Comparison of ENCODE assay signal across 8 cellular contexts in the genomic region with DNA sequence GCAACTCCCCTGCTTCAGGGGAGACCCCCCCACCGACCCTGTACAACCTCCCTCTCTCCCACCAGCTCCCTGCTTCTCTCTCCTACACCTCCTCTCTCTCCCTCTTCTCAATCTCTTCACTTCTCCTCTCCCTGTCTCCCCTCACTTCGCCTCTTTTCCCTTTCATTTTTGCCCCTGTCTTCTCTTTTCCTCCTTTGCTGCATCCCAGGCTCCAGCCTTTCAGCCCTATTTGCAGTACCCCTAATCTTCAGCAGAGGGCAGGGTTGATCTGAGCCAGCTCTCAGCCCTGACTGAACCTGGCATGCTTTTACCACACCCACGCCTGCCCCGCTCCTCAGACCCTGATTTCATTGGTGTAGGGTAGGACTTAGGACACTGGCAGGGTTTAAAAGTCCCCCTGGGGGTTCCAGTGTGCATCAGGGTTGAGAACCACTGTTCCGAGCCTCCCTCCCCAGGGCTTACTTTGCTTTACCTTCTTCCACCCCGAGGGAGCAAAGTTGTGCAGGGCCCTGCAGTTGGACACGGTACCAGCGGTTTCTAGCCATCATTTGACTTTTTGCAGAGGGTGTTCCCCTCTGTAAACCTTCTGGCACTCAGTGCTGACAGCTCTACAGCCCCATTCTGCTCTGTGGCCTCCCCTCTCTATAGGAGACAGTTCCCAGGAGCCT.
A peak's percentile ranks its signal among the peaks of the same experiment; 100 is the strongest.
DNase-seq lines count a peak whose midpoint lies in the region; ATAC-seq, FAIRE-seq and TF ChIP-seq lines count a peak whose summit lies in the region.

No MANE protein-coding gene starts in this region.

- FAIRE-seq in frontal cortex (lab: Jason Lieb, UNC) = no peak

- no peak overlapping the region for H3K27ac ChIP-seq in trophoblast cell (ENCODE audit: low read depth, low read length)

- no peak overlapping the region for H3K27ac Mint-ChIP-seq in activated T-helper 2 cell treated with anti-CD3 and anti-CD28 coated beads, Interferon-gamma antibody, Interleukin-2, Interleukin-4, amounts not matched to agents 10 μg/mL and 5 μg/mL and 100 μg/mL, durations not matched to agents 14 hours and 24 hours and 36 hours

- no peaks in the 10 kb centered on the region for H3K36me3 ChIP-seq in trophoblast cell (ENCODE audit: control insufficient read depth in 1 of 2, insufficient read depth in 2 of 2, low read length in 2 of 2)

- CTCF ChIA-PET in HEK293T (lab: Yijun Ruan, JAX) = interaction anchor here (0.8 to 2.4 kb wide), 7 partner anchors 13 to 281 kb away, joined by 3 to 20 read pairs (median 5); no protein-coding TSS in a partner anchor

- no peak overlapping the region for H4K12ac ChIP-seq in trophoblast cell (ENCODE audit: low read depth, low read length)

- no peak overlapping the region for H4K91ac ChIP-seq in trophoblast cell (ENCODE audit: low read depth, low read length)

- H3K27me3 ChIP-seq in trophoblast cell (ENCODE audit: insufficient read depth, low read length) = no peaks in the 10 kb centered on the region

- intact Hi-C loops in activated T-helper 2 cell treated with anti-CD3 and anti-CD28 coated beads, Interferon-gamma antibody, Interleukin-2, Interleukin-4, amounts not matched to agents 10 μg/mL and 5 μg/mL and 100 μg/mL, durations not matched to agents 14 hours and 24 hours and 36 hours (cut with micrococcal nuclease) = no loop called here

- WGBS in trophoblast cell (ENCODE audit: extremely low coverage, insufficient coverage, insufficient read length) = 100% methylated on average over 1 of the region's 8 CpGs

- ATAC-seq in HG03565 (IDR thresholded peaks at IDR 0.05; ENCODE audit: unreplicated experiment) (no peak), GM21786 (IDR thresholded peaks at IDR 0.05; ENCODE audit: unreplicated experiment) (no peak)

- no peaks in the 10 kb centered on the region for H3K4me1 ChIP-seq in trophoblast cell (ENCODE audit: control insufficient read depth in 1 of 2, insufficient read depth in 2 of 2, low read length in 2 of 2)

- POLR2A ChIA-PET in HEK293T (lab: Yijun Ruan, JAX) = interaction anchor here (0.6 kb wide), 1 partner anchor 10 kb away, joined by 3 read pairs; no protein-coding TSS in a partner anchor

- no peak overlapping the region for H3K4me3 Mint-ChIP-seq in activated T-helper 2 cell treated with anti-CD3 and anti-CD28 coated beads, Interferon-gamma antibody, Interleukin-2, Interleukin-4, amounts not matched to agents 10 μg/mL and 5 μg/mL and 100 μg/mL, durations not matched to agents 14 hours and 24 hours and 36 hours (ENCODE audit: low read depth)

- no peak overlapping the region for H2BK5ac ChIP-seq in trophoblast cell (ENCODE audit: low read depth, low read length, poor library complexity)

- H3K9me3 Mint-ChIP-seq in activated T-helper 2 cell treated with anti-CD3 and anti-CD28 coated beads, Interferon-gamma antibody, Interleukin-2, Interleukin-4, amounts not matched to agents 10 μg/mL and 5 μg/mL and 100 μg/mL, durations not matched to agents 14 hours and 24 hours and 36 hours = no peaks in the 10 kb centered on the region

- H3K23ac ChIP-seq in trophoblast cell (ENCODE audit: low read length) = no peak overlapping the region

- in situ Hi-C loops in Caki2 (cut with HindIII; ENCODE audit: low pct_unique_long_range_greater_than_20kb, low sequenced_read_pairs) = no loop called here

- H3K9me3 ChIP-seq in trophoblast cell (ENCODE audit: insufficient read depth, low read depth, low read length) = peaks cover 3% of the 10 kb centered on the region

- H4K8ac ChIP-seq in trophoblast cell (ENCODE audit: low read depth, low read length) = no peak overlapping the region

- H3K4me2 ChIP-seq in trophoblast cell (ENCODE audit: low read length) = no peak overlapping the region

- no peak overlapping the region for H2BK120ac ChIP-seq in trophoblast cell (ENCODE audit: insufficient read depth, low read length, poor library complexity)

- no peak overlapping the region for H2BK12ac ChIP-seq in trophoblast cell (ENCODE audit: low read length)

- no peak overlapping the region for H3K18ac ChIP-seq in trophoblast cell (ENCODE audit: low read length)

- H2AFZ ChIP-seq in trophoblast cell (ENCODE audit: insufficient read depth, low read length, poor library complexity) = no peak overlapping the region

- H3K36me3 Mint-ChIP-seq in activated T-helper 2 cell treated with anti-CD3 and anti-CD28 coated beads, Interferon-gamma antibody, Interleukin-2, Interleukin-4, amounts not matched to agents 10 μg/mL and 5 μg/mL and 100 μg/mL, durations not matched to agents 14 hours and 24 hours and 36 hours (ENCODE audit: low read depth) = no peaks in the 10 kb centered on the region

- H3K14ac ChIP-seq in trophoblast cell (ENCODE audit: low read length) = no peak overlapping the region

- no peaks in the 10 kb centered on the region for H3K79me1 ChIP-seq in trophoblast cell (ENCODE audit: low read length)

- no peak overlapping the region for H3K9ac ChIP-seq in trophoblast cell (ENCODE audit: low read length)

- H3K79me2 ChIP-seq in trophoblast cell (ENCODE audit: control insufficient read depth, insufficient read depth, low read length, poor library complexity) = no peaks in the 10 kb centered on the region

- H3K27me3 Mint-ChIP-seq in activated T-helper 2 cell treated with anti-CD3 and anti-CD28 coated beads, Interferon-gamma antibody, Interleukin-2, Interleukin-4, amounts not matched to agents 10 μg/mL and 5 μg/mL and 100 μg/mL, durations not matched to agents 14 hours and 24 hours and 36 hours (ENCODE audit: low read depth) = peaks cover 13% of the 10 kb centered on the region

- no peak overlapping the region for H3K4me3 ChIP-seq in trophoblast cell (ENCODE audit: low read depth, low read length)

- H3K4me1 Mint-ChIP-seq in activated T-helper 2 cell treated with anti-CD3 and anti-CD28 coated beads, Interferon-gamma antibody, Interleukin-2, Interleukin-4, amounts not matched to agents 10 μg/mL and 5 μg/mL and 100 μg/mL, durations not matched to agents 14 hours and 24 hours and 36 hours (ENCODE audit: low read depth) = no peaks in the 10 kb centered on the region

- peak; percentile 45 for DNase-seq in Caki2 (ENCODE audit: low read depth)
- DNase-seq in HEK293T (ENCODE audit: extremely low spot score) = peak; percentile 86
- peak; percentile 39 for DNase-seq in RKO (ENCODE audit: low spot score)
- DNase-seq in activated T-helper 2 cell treated with anti-CD3 and anti-CD28 coated beads, Interferon-gamma antibody, Interleukin-2, Interleukin-4, amounts not matched to agents 10 μg/mL and 5 μg/mL and 100 μg/mL, durations not matched to agents 14 hours and 24 hours and 36 hours (ENCODE audit: low spot score) = peak; percentile 22
- DNase-seq in frontal cortex (ENCODE audit: low spot score in 2 of 2) = peak; percentile 40 to 81
- peak; percentile 37 to 70 for DNase-seq in trophoblast cell

- H2AK5ac ChIP-seq in trophoblast cell (ENCODE audit: low read length) = no peak overlapping the region

- no peak overlapping the region for H3K4ac ChIP-seq in trophoblast cell (ENCODE audit: low read depth, low read length)

TF ChIP-seq in HEK293T, 16 proteins besides CTCF, POLR2A, EP300 and RAD21:
- TF ChIP-seq HDGF (IDR thresholded peaks at IDR 0.05; ENCODE audit: borderline replicate concordance) (no peak), SP1 (IDR thresholded peaks at IDR 0.05) (no peak), ZNF384 (IDR thresholded peaks at IDR 0.05) (no peak), FOXM1 (IDR thresholded peaks at IDR 0.05; ENCODE audit: borderline replicate concordance) (no peak), L3MBTL2 (conservative IDR thresholded peaks at IDR 0.05) (no peak), LEF1 (IDR thresholded peaks at IDR 0.05; ENCODE audit: borderline replicate concordance) (no peak)
- TF ChIP-seq, protein P1, sequence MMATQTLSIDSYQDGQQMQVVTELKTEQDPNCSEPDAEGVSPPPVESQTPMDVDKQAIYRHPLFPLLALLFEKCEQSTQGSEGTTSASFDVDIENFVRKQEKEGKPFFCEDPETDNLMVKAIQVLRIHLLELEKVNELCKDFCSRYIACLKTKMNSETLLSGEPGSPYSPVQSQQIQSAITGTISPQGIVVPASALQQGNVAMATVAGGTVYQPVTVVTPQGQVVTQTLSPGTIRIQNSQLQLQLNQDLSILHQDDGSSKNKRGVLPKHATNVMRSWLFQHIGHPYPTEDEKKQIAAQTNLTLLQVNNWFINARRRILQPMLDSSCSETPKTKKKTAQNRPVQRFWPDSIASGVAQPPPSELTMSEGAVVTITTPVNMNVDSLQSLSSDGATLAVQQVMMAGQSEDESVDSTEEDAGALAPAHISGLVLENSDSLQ (IDR thresholded peaks at IDR 0.05) = no peak

Comparison
In these comparisons a context has a peak if more than half of its experiments do, and no peak if none do; other contexts are left out.
1. DNase-seq: peak in every context shown above with its lines; median percentile 86 in HEK293T; 60 in frontal cortex; 54 in trophoblast cell; 45 in Caki2; 39 in RKO; 22 in activated T-helper 2 cell treated with anti-CD3 and anti-CD28 coated beads, Interferon-gamma antibody, Interleukin-2, Interleukin-4, amounts not matched to agents 10 μg/mL and 5 μg/mL and 100 μg/mL, durations not matched to agents 14 hours and 24 hours and 36 hours.